22 cellular contexts compared by ENCODE assay signal in the genomic region with DNA sequence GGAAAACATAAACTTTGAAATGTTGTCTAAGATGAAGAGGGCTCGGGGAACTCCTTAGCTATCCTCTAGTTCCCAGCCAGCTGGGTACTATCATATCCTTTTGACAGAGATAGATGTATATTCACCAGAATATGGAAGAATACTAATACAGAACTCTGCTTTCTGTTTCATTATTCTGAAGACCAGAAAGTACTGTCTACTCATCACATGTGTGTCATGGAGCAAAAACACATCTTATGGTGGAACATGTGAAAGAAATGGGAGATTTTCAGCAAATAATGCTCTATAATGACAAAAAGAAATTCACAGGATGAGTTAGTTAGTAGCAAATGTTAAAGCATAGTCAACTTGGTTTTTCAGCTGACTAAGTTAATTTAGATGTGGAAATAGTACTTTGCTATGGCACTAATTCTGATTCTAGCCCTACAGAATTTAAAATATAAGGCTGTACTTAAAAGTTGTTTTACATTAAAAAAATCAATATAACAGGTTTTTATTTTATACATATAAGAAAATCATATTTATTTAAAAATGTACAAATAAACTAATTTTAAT. TPM values are rescaled to one million over a fixed set of nuclear protein-coding genes. Genes with fewer than 3 reads are reported as not detected.
DNase-seq lines count a peak whose midpoint lies in the region; ATAC-seq, FAIRE-seq and TF ChIP-seq lines count a peak whose summit lies in the region.
"Had no signal": no experiment of that assay in that cellular context is flagged by ENCODE, and none has a peak within 500 bp of the region (broad histone marks: within the 10 kb centered on the region; RNA-seq: fewer than 3 reads in every experiment).

No MANE protein-coding gene starts in this region.

- no peak for TF ChIP-seq RAD21 in HepG2 (CRISPR knock-in tag; IDR thresholded peaks at IDR 0.05)

- DNase-seq in HepG2 (ENCODE audit: low spot score) (no peak), right lobe of liver (no peak), ascending aorta (ENCODE audit: low spot score in 2 of 2) (no peak), NCI-H1048 (lab: John Stamatoyannopoulos, UW) (no peak), NCI-H2196 treated with DMSO at 0.1 percent for 48 hours (lab: John Stamatoyannopoulos, UW; ENCODE audit: unreplicated experiment) (no peak)
- DNase-seq: AML-193; CD4-positive, alpha-beta T cell; DMS53; HFFc6; NCI-H1092; NCI-H1436; NCI-H1930; NCI-H2107; NCI-H446; NCI-H524 treated with DMSO at 0.1 percent for 48 hours; SHP77 treated with DMSO at 0.1 percent for 48 hours had no signal

- 97% methylated on average over 1 of the region's 1 CpG for WGBS in HepG2 (ENCODE audit: low lambda C conversion rate)
- 89% methylated on average over 1 of the region's 1 CpG for WGBS in right lobe of liver (ENCODE audit: insufficient coverage, low coverage, low lambda C conversion rate, missing lambda C conversion rate)

- no peaks in the 10 kb centered on the region for H3K4me1 ChIP-seq in HepG2 (ENCODE audit: insufficient read depth, low read length)
- no peaks in the 10 kb centered on the region for H3K4me1 ChIP-seq in right lobe of liver
- H3K4me1 ChIP-seq in ascending aorta: no peaks in the 10 kb centered on the region
- H3K4me1 ChIP-seq: BLaER1 treated with 17β-estradiol and CSF1 and Interleukin-3, amounts not matched to agents 10 nM and 100 nM had no signal

- in situ Hi-C loops in HepG2 (cut with HindIII; ENCODE audit: extremely low pct_ligation_motif_present, low pct_unique_long_range_greater_than_20kb): no loop called here

- H3K9me3 ChIP-seq in HepG2 (ENCODE audit: low read length) (no peaks in the 10 kb centered on the region), right lobe of liver (no peaks in the 10 kb centered on the region), ascending aorta (no peaks in the 10 kb centered on the region)
- H3K9me3 ChIP-seq: BLaER1 treated with 17β-estradiol and CSF1 and Interleukin-3, amounts not matched to agents 10 nM and 100 nM; HAP-1 had no signal

- no peak overlapping the region for H3K9ac ChIP-seq in HepG2 (ENCODE audit: insufficient read depth, low read depth, low read length)
- H3K9ac ChIP-seq: BLaER1 treated with 17β-estradiol and CSF1 and Interleukin-3, amounts not matched to agents 10 nM and 100 nM had no signal

- POLR2A ChIA-PET in HepG2 (lab: Yijun Ruan, JAX): interaction anchor here (0.8 kb wide), 1 partner anchor 17 kb away, joined by 3 read pairs; the partner anchor contains the start of gene ISL2

- TF ChIP-seq CTCF in HepG2 (CRISPR knock-in tag; IDR thresholded peaks at IDR 0.05) (no peak), right lobe of liver (IDR thresholded peaks at IDR 0.05) (no peak), ascending aorta (IDR thresholded peaks at IDR 0.05) (no peak)

- FAIRE-seq in HepG2 (lab: Jason Lieb, UNC): no peak
- FAIRE-seq in TTC549 (lab: Jason Lieb, UNC): peak; percentile 53
- FAIRE-seq in islet of Langerhans (lab: Jason Lieb, UNC): peak; percentile 74

- H3K27ac ChIP-seq in HepG2 (ENCODE audit: extremely low read length, insufficient read depth, low read length) (no peak overlapping the region), right lobe of liver (no peak overlapping the region), ascending aorta (no peak overlapping the region)
- H3K27ac ChIP-seq: BLaER1 treated with 17β-estradiol and CSF1 and Interleukin-3, amounts not matched to agents 10 nM and 100 nM had no signal

- H3K4me3 ChIP-seq in HepG2 (replicated peaks in 1 of 3; ENCODE audit: insufficient read depth in 1 of 3, low read depth in 2 of 3, low read length in 3 of 3) (no peak overlapping the region), right lobe of liver (no peak overlapping the region), ascending aorta (no peak overlapping the region)
- H3K4me3 ChIP-seq: BLaER1 treated with 17β-estradiol and CSF1 and Interleukin-3, amounts not matched to agents 10 nM and 100 nM; GM23338; HAP-1 had no signal

- intact Hi-C loops in HepG2 (cut with micrococcal nuclease; ENCODE audit: unreplicated experiment) (no loop called here), right lobe of liver (cut with DNase I) (no loop called here), ascending aorta (cut with DNase I) (no loop called here)

- H3K27me3 ChIP-seq in HepG2 (ENCODE audit: control insufficient read depth in 1 of 2, insufficient read depth in 2 of 2, low read length in 2 of 2): no peaks in the 10 kb centered on the region
- H3K27me3 ChIP-seq in right lobe of liver: peaks cover 0 to 3% of the 10 kb centered on the region in 2 donors
- no peaks in the 10 kb centered on the region for H3K27me3 ChIP-seq in ascending aorta

- H4K20me1 ChIP-seq in HepG2 (ENCODE audit: insufficient read depth, low read length): no peaks in the 10 kb centered on the region

- no peaks in the 10 kb centered on the region for H3K79me2 ChIP-seq in HepG2 (ENCODE audit: insufficient read depth, low read length)

- no peak overlapping the region for H3K4me2 ChIP-seq in HepG2 (ENCODE audit: low read depth, low read length)
- H3K4me2 ChIP-seq: BLaER1 treated with 17β-estradiol and CSF1 and Interleukin-3, amounts not matched to agents 10 nM and 100 nM; GM23338 had no signal

- TF ChIP-seq EP300 in HepG2 (IDR thresholded peaks at IDR 0.05; ENCODE audit: low read depth in 2 of 2, low read length in 2 of 2): no peak
- no peak for TF ChIP-seq EP300 in HepG2 (CRISPR knock-in tag; IDR thresholded peaks at IDR 0.05; ENCODE audit: borderline replicate concordance)

- BruUV-seq in HepG2 (replicated peaks; lab: Mats Ljungman, UMichigan): no TSS peak

- TF ChIP-seq POLR2A in HepG2 (IDR thresholded peaks at IDR 0.05; ENCODE audit: insufficient read depth in 1 of 2, low read depth in 2 of 2, low read length in 2 of 2) (no peak), right lobe of liver (IDR thresholded peaks at IDR 0.05) (no peak)

- CTCF ChIA-PET in HepG2 (lab: Yijun Ruan, JAX; ENCODE audit: low intra/inter-chr PET ratio, low total read pairs): no interaction called here

- H3K36me3 ChIP-seq in HepG2 (replicated peaks in 1 of 2; ENCODE audit: control insufficient read depth in 1 of 2, insufficient read depth in 2 of 2, low read length in 2 of 2): no peaks in the 10 kb centered on the region
- H3K36me3 ChIP-seq in right lobe of liver: no peaks in the 10 kb centered on the region
- no peaks in the 10 kb centered on the region for H3K36me3 ChIP-seq in ascending aorta
- H3K36me3 ChIP-seq: BLaER1 treated with 17β-estradiol and CSF1 and Interleukin-3, amounts not matched to agents 10 nM and 100 nM; HAP-1 had no signal

- H2AFZ ChIP-seq in HepG2 (ENCODE audit: low read length): no peak overlapping the region
- H2AFZ ChIP-seq: GM23338 had no signal

- ATAC-seq in HepG2 (no peak), right lobe of liver (no peak)
- ATAC-seq: GM23338, Panc1 had no signal

RNA-seq across cellular contexts. Expression of gene ISL2, which starts 16.5 kb away (rescaled TPM):
- total RNA-seq in HepG2 (2016; rRNA removed; fragmentation: Illumina TruSeq; extraction: Trizol) (2.5 and 5.1 TPM in 2 replicates), right lobe of liver (not detected), ascending aorta (not detected)
- 1.5 and 2.1 TPM in 2 replicates for total RNA-seq in HepG2 (2016; cell fraction: cytosol; rRNA removed; fragmentation: Illumina TruSeq; extraction: Trizol; ENCODE audit: low read depth)
- total RNA-seq in HepG2 (2016; cell fraction: insoluble cytoplasmic fraction; rRNA removed; fragmentation: Illumina TruSeq; extraction: Trizol): 3.0 and 4.9 TPM in 2 replicates
- total RNA-seq in HepG2 (2016; cell fraction: membrane; rRNA removed; fragmentation: Illumina TruSeq; extraction: Trizol): 2.9 and 3.6 TPM in 2 replicates
- 5.5 and 5.8 TPM in 2 replicates for total RNA-seq in HepG2 (2016; cell fraction: nucleus; rRNA removed; fragmentation: Illumina TruSeq; extraction: Trizol)
- polyA plus RNA-seq in HepG2 (2011; rRNA removed): 4.3 and 6.3 TPM in 2 replicates
- 3.7 and 5.2 TPM in 2 replicates for polyA plus RNA-seq in HepG2 (2011; cell fraction: cytosol; rRNA removed)
- 40.9 and 48.7 TPM in 2 replicates for polyA plus RNA-seq in HepG2 (2011; cell fraction: nucleus; rRNA removed)
- 3.6 and 6.5 TPM in 2 replicates for polyA plus RNA-seq in HepG2 (2012)
- polyA plus RNA-seq in HepG2 (2016; cell fraction: cytosol; fragmentation: Illumina TruSeq; extraction: Trizol; ENCODE audit: low read depth): 1.7 and 2.0 TPM in 2 replicates
- polyA plus RNA-seq in HepG2 (2016; cell fraction: insoluble cytoplasmic fraction; fragmentation: Illumina TruSeq; extraction: Trizol; ENCODE audit: low read depth): 3.6 and 3.7 TPM in 2 replicates
- polyA plus RNA-seq in HepG2 (2016; cell fraction: membrane; fragmentation: Illumina TruSeq; extraction: Trizol; ENCODE audit: low read depth): 1.8 and 2.1 TPM in 2 replicates
- 13.2 TPM in 2 replicates for polyA plus RNA-seq in HepG2 (2016; cell fraction: nucleus; fragmentation: Illumina TruSeq; extraction: Trizol; ENCODE audit: insufficient read depth, low read depth)
- polyA minus RNA-seq in HepG2 (2011; rRNA and poly(A)+ RNA removed; ENCODE audit: low replicate concordance): 1.7 and 9.6 TPM in 2 replicates
- 4.3 and 7.4 TPM in 2 replicates for polyA minus RNA-seq in HepG2 (2011; cell fraction: cytosol; rRNA and poly(A)+ RNA removed)
- polyA minus RNA-seq in HepG2 (2011; cell fraction: nucleus; rRNA and poly(A)+ RNA removed): 8.9 and 12.7 TPM in 2 replicates
- total RNA-seq: CD4-positive, alpha-beta T cell had no signal

RNA-seq across cellular contexts. Expression of gene ETFA, which starts 41.8 kb away (rescaled TPM):
- total RNA-seq in HepG2 (2016; rRNA removed; fragmentation: Illumina TruSeq; extraction: Trizol) (396 and 456 TPM in 2 replicates), right lobe of liver (100 to 1,000 TPM; 208 to 302 (median 274) TPM), ascending aorta (31.7 TPM)
- 368 and 410 TPM in 2 replicates for total RNA-seq in HepG2 (2016; cell fraction: cytosol; rRNA removed; fragmentation: Illumina TruSeq; extraction: Trizol; ENCODE audit: low read depth)
- total RNA-seq in HepG2 (2016; cell fraction: insoluble cytoplasmic fraction; rRNA removed; fragmentation: Illumina TruSeq; extraction: Trizol): 386 and 515 TPM in 2 replicates
- 164 and 175 TPM in 2 replicates for total RNA-seq in HepG2 (2016; cell fraction: membrane; rRNA removed; fragmentation: Illumina TruSeq; extraction: Trizol)
- 159 and 170 TPM in 2 replicates for total RNA-seq in HepG2 (2016; cell fraction: nucleus; rRNA removed; fragmentation: Illumina TruSeq; extraction: Trizol)
- polyA plus RNA-seq in HepG2 (2011; rRNA removed): 221 and 291 TPM in 2 replicates
- 171 and 237 TPM in 2 replicates for polyA plus RNA-seq in HepG2 (2011; cell fraction: cytosol; rRNA removed)
- 66.6 and 86.3 TPM in 2 replicates for polyA plus RNA-seq in HepG2 (2011; cell fraction: nucleus; rRNA removed)
- 209 and 241 TPM in 2 replicates for polyA plus RNA-seq in HepG2 (2012)
- polyA plus RNA-seq in HepG2 (2016; cell fraction: cytosol; fragmentation: Illumina TruSeq; extraction: Trizol; ENCODE audit: low read depth): 67.4 and 75.2 TPM in 2 replicates
- polyA plus RNA-seq in HepG2 (2016; cell fraction: insoluble cytoplasmic fraction; fragmentation: Illumina TruSeq; extraction: Trizol; ENCODE audit: low read depth): 426 and 472 TPM in 2 replicates
- 74.9 and 81.8 TPM in 2 replicates for polyA plus RNA-seq in HepG2 (2016; cell fraction: membrane; fragmentation: Illumina TruSeq; extraction: Trizol; ENCODE audit: low read depth)
- polyA plus RNA-seq in HepG2 (2016; cell fraction: nucleus; fragmentation: Illumina TruSeq; extraction: Trizol; ENCODE audit: insufficient read depth, low read depth): 213 and 215 TPM in 2 replicates
- 123 and 181 TPM in 2 replicates for polyA minus RNA-seq in HepG2 (2011; rRNA and poly(A)+ RNA removed; ENCODE audit: low replicate concordance)
- polyA minus RNA-seq in HepG2 (2011; cell fraction: cytosol; rRNA and poly(A)+ RNA removed): 116 and 138 TPM in 2 replicates
- 103 and 120 TPM in 2 replicates for polyA minus RNA-seq in HepG2 (2011; cell fraction: nucleus; rRNA and poly(A)+ RNA removed)
